ENCODE assay signal across 21 cellular contexts in the genomic region with DNA sequence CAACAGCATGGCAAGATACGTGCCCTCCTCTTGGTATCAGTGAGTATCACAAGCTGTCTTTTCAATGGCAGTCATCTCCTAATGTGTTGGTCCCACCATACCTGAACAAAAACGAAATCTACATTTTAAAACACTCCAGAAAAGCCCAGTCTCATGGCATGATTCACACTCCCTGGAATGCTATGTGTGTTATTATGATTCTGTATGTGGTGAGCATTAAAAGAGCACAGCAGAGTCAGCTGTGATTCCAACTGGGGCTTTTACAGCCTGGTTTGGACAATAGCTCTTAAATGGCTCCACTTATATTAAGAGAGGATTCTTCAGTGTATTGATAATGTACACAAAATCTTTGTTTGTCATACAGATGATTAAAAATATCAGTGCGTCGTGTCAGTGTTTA.
A peak's percentile ranks its signal among the peaks of the same experiment; 100 is the strongest.
DNase-seq lines count a peak whose midpoint lies in the region; ATAC-seq and TF ChIP-seq lines count a peak whose summit lies in the region.
"Had no signal": no experiment of that assay in that cellular context is flagged by ENCODE, and none has a peak within 500 bp of the region (broad histone marks: within the 10 kb centered on the region; RNA-seq: fewer than 3 reads in every experiment).

No MANE protein-coding gene starts in this region.

- TF ChIP-seq CTCF in body of pancreas (IDR thresholded peaks at IDR 0.05) = no peak

- no peak overlapping the region for H3K27ac ChIP-seq in body of pancreas
- H3K27ac ChIP-seq: BLaER1 had no signal

- H3K27ac Mint-ChIP-seq in activated CD4-positive, alpha-beta T cell treated with anti-CD3 and anti-CD28 coated beads, Interleukin-2, amount 10 ng/mL, durations not matched to agents 24 days and 14 days = no peak overlapping the region
- H3K27ac Mint-ChIP-seq: CD8-positive, alpha-beta T cell; IgD-negative memory B cell had no signal

- intact Hi-C loops in activated CD4-positive, alpha-beta T cell treated with anti-CD3 and anti-CD28 coated beads, Interleukin-2, amount 10 ng/mL, durations not matched to agents 24 days and 14 days (cut with micrococcal nuclease) = no loop called here
- intact Hi-C loops in body of pancreas (cut with DNase I) = no loop called here

- no peak for ATAC-seq in body of pancreas
- ATAC-seq: CD8-positive, alpha-beta T cell had no signal

- no peaks in the 10 kb centered on the region for H3K36me3 ChIP-seq in body of pancreas (replicated peaks in 1 of 2; ENCODE audit: insufficient read depth in 1 of 2, low read depth in 2 of 2)
- H3K36me3 ChIP-seq: BLaER1 had no signal

- H3K9me3 ChIP-seq in body of pancreas = no peaks in the 10 kb centered on the region
- H3K9me3 ChIP-seq: BLaER1 had no signal

- H3K4me3 Mint-ChIP-seq in activated CD4-positive, alpha-beta T cell treated with anti-CD3 and anti-CD28 coated beads, Interleukin-2, amount 10 ng/mL, durations not matched to agents 24 days and 14 days = no peak overlapping the region
- H3K4me3 Mint-ChIP-seq: CD8-positive, alpha-beta T cell; IgD-negative memory B cell had no signal

- H3K27me3 Mint-ChIP-seq in activated CD4-positive, alpha-beta T cell treated with anti-CD3 and anti-CD28 coated beads, Interleukin-2, amount 10 ng/mL, durations not matched to agents 24 days and 14 days = no peaks in the 10 kb centered on the region

- no peaks in the 10 kb centered on the region for H3K36me3 Mint-ChIP-seq in activated CD4-positive, alpha-beta T cell treated with anti-CD3 and anti-CD28 coated beads, Interleukin-2, amount 10 ng/mL, durations not matched to agents 24 days and 14 days (ENCODE audit: low read depth)
- H3K36me3 Mint-ChIP-seq: CD8-positive, alpha-beta T cell; IgD-negative memory B cell had no signal

- peaks cover 2% of the 10 kb centered on the region for H3K4me1 Mint-ChIP-seq in activated CD4-positive, alpha-beta T cell treated with anti-CD3 and anti-CD28 coated beads, Interleukin-2, amount 10 ng/mL, durations not matched to agents 24 days and 14 days

- H3K9me3 Mint-ChIP-seq in activated CD4-positive, alpha-beta T cell treated with anti-CD3 and anti-CD28 coated beads, Interleukin-2, amount 10 ng/mL, durations not matched to agents 24 days and 14 days = no peaks in the 10 kb centered on the region
- H3K9me3 Mint-ChIP-seq: CD8-positive, alpha-beta T cell; IgD-negative memory B cell had no signal

- WGBS in body of pancreas, 2 donors = 64 to 72% methylated on average over 4 of the region's 4 CpGs

- peak; percentile 28 for DNase-seq in activated CD4-positive, alpha-beta T cell treated with anti-CD3 and anti-CD28 coated beads, Interleukin-2, amount 10 ng/mL, durations not matched to agents 24 days and 14 days
- no peak for DNase-seq in activated CD4-positive, alpha-beta T cell treated with anti-CD3 and anti-CD28 coated beads for 4 hours
- DNase-seq in astrocyte of the hippocampus (ENCODE audit: low read depth, low spot score) = peak; percentile 79
- DNase-seq in iris pigment epithelial cell (ENCODE audit: low read depth) = peak; percentile 34
- DNase-seq in GOT3 (lab: John Stamatoyannopoulos, UW) = no peak
- no peak for DNase-seq in body of pancreas
- no peak for DNase-seq in RPMI8226
- DNase-seq in ACHN = no peak
- DNase-seq: 8988T; CD8-positive, alpha-beta T cell; DMS79 treated with DMSO at 0.1 percent for 48 hours; GF-D8; Kasumi-1; NCI-H1105 treated with DMSO at 0.1 percent for 48 hours; NCI-H1694 treated with DMSO at 0.1 percent for 48 hours; NCI-H2107; NCI-H345; NCI-H526; SHP77 had no signal

- H3K27me3 ChIP-seq in body of pancreas = no peaks in the 10 kb centered on the region
- H3K27me3 ChIP-seq: BLaER1 had no signal

- no peaks in the 10 kb centered on the region for H3K4me1 ChIP-seq in body of pancreas
- H3K4me1 ChIP-seq: BLaER1 had no signal

- in situ Hi-C loops in ACHN (cut with HindIII; ENCODE audit: low pct_ligation_motif_present, low pct_unique_long_range_greater_than_20kb, low sequenced_read_pairs) = no loop called here

- no peak overlapping the region for H3K4me3 ChIP-seq in body of pancreas
- H3K4me3 ChIP-seq: BLaER1 had no signal

- no peak for TF ChIP-seq POLR2A in body of pancreas (IDR thresholded peaks at IDR 0.05)

Comparison
In these comparisons a context has a peak if more than half of its experiments do, and no peak if none do; other contexts are left out.
1. DNase-seq: peak in activated CD4-positive, alpha-beta T cell treated with anti-CD3 and anti-CD28 coated beads, Interleukin-2, amount 10 ng/mL, durations not matched to agents 24 days and 14 days (single experiment), astrocyte of the hippocampus (single experiment) and iris pigment epithelial cell (single experiment); none in activated CD4-positive, alpha-beta T cell treated with anti-CD3 and anti-CD28 coated beads for 4 hours (0 of 2), GOT3 (single experiment), body of pancreas (0 of 4), RPMI8226 (single experiment) and ACHN (single experiment).